Comparison of ENCODE assay signal across 11 cellular contexts in the genomic region with DNA sequence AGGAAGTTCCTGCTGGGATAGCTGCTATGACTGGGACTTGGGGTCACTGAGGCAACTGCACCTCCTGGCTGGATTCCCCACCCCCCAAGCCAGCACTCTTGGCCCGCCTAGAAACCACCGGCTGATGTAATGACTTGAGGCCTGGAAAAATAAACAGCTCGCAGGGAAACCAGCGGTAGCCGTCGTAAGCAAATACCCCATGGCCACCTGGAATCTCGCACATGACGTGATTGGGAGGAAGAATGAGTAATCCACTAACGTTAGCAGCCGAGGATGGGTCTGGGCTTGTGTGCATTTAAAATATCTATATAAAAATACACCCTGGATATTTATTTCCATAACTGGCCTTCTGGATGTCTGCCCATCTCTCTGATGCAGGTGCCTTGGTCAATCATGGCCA.
A peak's percentile ranks its signal among the peaks of the same experiment; 100 is the strongest.
DNase-seq lines count a peak whose midpoint lies in the region; ATAC-seq, FAIRE-seq and TF ChIP-seq lines count a peak whose summit lies in the region.
"Had no signal": no experiment of that assay in that cellular context is flagged by ENCODE, and none has a peak within 500 bp of the region (broad histone marks: within the 10 kb centered on the region; RNA-seq: fewer than 3 reads in every experiment).

No MANE protein-coding gene starts in this region.

- H3K4me1 ChIP-seq in PC-9 (replicated peaks; ENCODE audit: insufficient read depth): peaks cover 46% of the 10 kb centered on the region

- H3K27ac ChIP-seq in PC-9: peak overlapping the region; percentile 79

- POLR2A ChIA-PET in PC-9 (lab: Charles Lee; ENCODE audit: unreplicated experiment): no interaction called here

- no peak overlapping the region for H2AFZ ChIP-seq in PC-9

- H3K9me3 ChIP-seq in PC-9 (ENCODE audit: insufficient read depth, low read depth): no peaks in the 10 kb centered on the region

- no peak overlapping the region for H3K4me3 ChIP-seq in PC-9

- peak; percentile 99 for DNase-seq in HTR-8/SVneo (ENCODE audit: insufficient read length, low spot score)
- peak in 1 of 2 experiments; percentile 84 for DNase-seq in PC-9
- DNase-seq in smooth muscle cell of the brain vasculature (ENCODE audit: low read depth, low spot score): peak; percentile 95
- no peak for DNase-seq in stimulated activated CD8-positive, alpha-beta memory T cell treated with anti-CD3 and anti-CD28 coated beads, Interleukin-4, amount 100 ng/mL, for 48 hours
- no peak for DNase-seq in frontal cortex (ENCODE audit: low spot score in 2 of 2)
- DNase-seq in activated gamma-delta T cell (lab: John Stamatoyannopoulos, UW): no peak
- DNase-seq: activated effector memory CD4-positive, alpha-beta T cell treated with anti-CD3 and anti-CD28 coated beads, Interleukin-2, amount 50 U/mL, for 16 hours; effector memory CD8-positive, alpha-beta T cell; NCI-H2171 had no signal

- H3K36me3 ChIP-seq in PC-9 (ENCODE audit: low read depth): no peaks in the 10 kb centered on the region

- H3K79me2 ChIP-seq in PC-9 (ENCODE audit: low read depth): no peaks in the 10 kb centered on the region

- no peaks in the 10 kb centered on the region for H4K20me1 ChIP-seq in PC-9 (ENCODE audit: insufficient read depth)

- intact Hi-C loops in PC-9 (cut with micrococcal nuclease; ENCODE audit: unreplicated experiment): no loop called here

- no peaks in the 10 kb centered on the region for H3K9me2 ChIP-seq in PC-9 (ENCODE audit: insufficient read depth)

- no peaks in the 10 kb centered on the region for H3K27me3 ChIP-seq in PC-9 (ENCODE audit: insufficient read depth, low read depth)

- ATAC-seq in esophagus mucosa: peak; percentile 50
- ATAC-seq: effector memory CD8-positive, alpha-beta T cell had no signal

- no peak for TF ChIP-seq CTCF in PC-9 (conservative IDR thresholded peaks at IDR 0.05)

- CTCF ChIA-PET in PC-9 (lab: Charles Lee): no interaction called here

- H3F3A ChIP-seq in PC-9 (ENCODE audit: insufficient read depth, low read depth): peaks cover 9% of the 10 kb centered on the region

- BruUV-seq in PC-9 (replicated peaks; lab: Mats Ljungman, UMichigan): no TSS peak

- peak overlapping the region; percentile 14 for H3K4me2 ChIP-seq in PC-9

- FAIRE-seq in HTR-8/SVneo (lab: Jason Lieb, UNC) (no peak), frontal cortex (lab: Jason Lieb, UNC) (no peak)
- FAIRE-seq: TTC549 had no signal

Comparison
In these comparisons a context has a peak if more than half of its experiments do, and no peak if none do; other contexts are left out.
1. DNase-seq: peak in HTR-8/SVneo (single experiment) and smooth muscle cell of the brain vasculature (single experiment); none in stimulated activated CD8-positive, alpha-beta memory T cell treated with anti-CD3 and anti-CD28 coated beads, Interleukin-4, amount 100 ng/mL, for 48 hours (single experiment), frontal cortex (0 of 2) and activated gamma-delta T cell (single experiment).